28 cellular contexts compared by ENCODE assay signal in genomic region chr1:21897844-21898243, GRCh38. TPM values are rescaled to one million over a fixed set of nuclear protein-coding genes. Genes with fewer than 3 reads are reported as not detected.
DNase-seq lines count a peak whose midpoint lies in the region; ATAC-seq, FAIRE-seq and TF ChIP-seq lines count a peak whose summit lies in the region.
"Had no signal": no experiment of that assay in that cellular context is flagged by ENCODE, and none has a peak within 500 bp of the region (broad histone marks: within the 10 kb centered on the region; RNA-seq: fewer than 3 reads in every experiment).

No MANE protein-coding gene starts in this region.

- H3K4me1 ChIP-seq in Caco-2 (peaks cover 33% of the 10 kb centered on the region), astrocyte (ENCODE audit: insufficient read depth, low read length) (peaks cover 45% of the 10 kb centered on the region), mesodermal cell (ENCODE audit: control insufficient read depth, insufficient read depth, low read length, poor library complexity, severe bottlenecking) (peaks cover 57% of the 10 kb centered on the region), skeletal muscle tissue (ENCODE audit: control insufficient read depth in 3 of 3, insufficient read depth in 3 of 3, low read length in 3 of 3) (peaks cover 89 to 96% (median 92%) of the 10 kb centered on the region in 3 donors), mesenchymal stem cell (ENCODE audit: control insufficient read depth, insufficient read depth, low read depth, low read length) (peaks cover 53% of the 10 kb centered on the region)
- H3K4me1 ChIP-seq: foreskin keratinocyte had no signal

- H2BK15ac ChIP-seq in mesenchymal stem cell (ENCODE audit: low read depth, poor library complexity, severe bottlenecking): no peak overlapping the region

- POLR2A ChIA-PET in Caco-2 (lab: Charles Lee): no interaction called here

- BruUV-seq in Caco-2 (replicated peaks; lab: Mats Ljungman, UMichigan): no TSS peak

- H3K4me2 ChIP-seq in astrocyte (ENCODE audit: low read length) (no peak overlapping the region), mesenchymal stem cell (ENCODE audit: low read length, poor library complexity, severe bottlenecking) (no peak overlapping the region)
- H3K4me2 ChIP-seq: KMS-11 had no signal

- DNase-seq in Caco-2 (no peak), astrocyte (ENCODE audit: low read depth) (no peak), mesenchymal stem cell (no peak)
- DNase-seq: activated CD8-positive, alpha-beta T cell treated with anti-CD3 and anti-CD28 coated beads for 36 hours; activated naive CD4-positive, alpha-beta T cell; activated T-cell treated with anti-CD3 and anti-CD28 coated beads, Interleukin-2, amount 50 U/mL, for 1 hour; aorta; CD8-positive, alpha-beta memory T cell; DND-41; foreskin keratinocyte; NCI-H187 treated with DMSO at 0.1 percent for 48 hours; NCI-H226; stimulated activated CD4-positive, alpha-beta T cell treated with anti-CD3 and anti-CD28 coated beads, Interleukin-2, amount 100 ng/mL, for 48 hours; T-helper 17 cell had no signal

- H3K79me1 ChIP-seq in mesenchymal stem cell (replicated peaks; ENCODE audit: low read length, poor library complexity, severe bottlenecking): peaks cover 54% of the 10 kb centered on the region

- H3K27me3 Mint-ChIP-seq in Caco-2 (ENCODE audit: insufficient read depth, unreplicated experiment) (no peaks in the 10 kb centered on the region), astrocyte (ENCODE audit: low read depth, unreplicated experiment) (no peaks in the 10 kb centered on the region)
- H3K27me3 Mint-ChIP-seq: activated CD8-positive, alpha-beta T cell treated with anti-CD3 and anti-CD28 coated beads for 36 hours; stimulated activated naive CD8-positive, alpha-beta T cell treated with anti-CD3 and anti-CD28 coated beads, Interleukin-15, Interleukin-2, amounts not matched to agents 100 ng/mL and 50 ng/mL, for 24 hours; T-helper 17 cell had no signal

- CTCF ChIA-PET in Caco-2 (lab: Charles Lee): no interaction called here

- H3K18ac ChIP-seq in mesenchymal stem cell (ENCODE audit: low read depth in 1 of 2, low read length in 2 of 2): no peak overlapping the region

- H3K27ac Mint-ChIP-seq in Caco-2 (ENCODE audit: unreplicated experiment) (peak overlapping the region; percentile 28), astrocyte (ENCODE audit: unreplicated experiment) (peak overlapping the region; percentile 89)
- H3K27ac Mint-ChIP-seq: activated CD8-positive, alpha-beta T cell treated with anti-CD3 and anti-CD28 coated beads for 36 hours; stimulated activated naive CD8-positive, alpha-beta T cell treated with anti-CD3 and anti-CD28 coated beads, Interleukin-15, Interleukin-2, amounts not matched to agents 100 ng/mL and 50 ng/mL, for 24 hours; T-helper 17 cell had no signal

- no peak overlapping the region for H4K8ac ChIP-seq in mesenchymal stem cell (ENCODE audit: low read length)

- H3K4me1 Mint-ChIP-seq in Caco-2 (ENCODE audit: low read depth, unreplicated experiment): peaks cover 36% of the 10 kb centered on the region
- H3K4me1 Mint-ChIP-seq in astrocyte (ENCODE audit: low read depth, unreplicated experiment): peaks cover 49% of the 10 kb centered on the region
- H3K4me1 Mint-ChIP-seq: CD8-positive, alpha-beta memory T cell had no signal

- H3K14ac ChIP-seq in mesenchymal stem cell (ENCODE audit: low read length in 2 of 2): no peak overlapping the region

- H4K91ac ChIP-seq in mesenchymal stem cell (ENCODE audit: low read length): no peak overlapping the region

- no peak for ATAC-seq in HG03442 (IDR thresholded peaks at IDR 0.05; ENCODE audit: unreplicated experiment)
- no peak for ATAC-seq in GM19324 (IDR thresholded peaks at IDR 0.05; ENCODE audit: low FRiP score, unreplicated experiment)
- ATAC-seq in HG03139 (IDR thresholded peaks at IDR 0.05; ENCODE audit: unreplicated experiment): no peak
- ATAC-seq: activated CD8-positive, alpha-beta T cell treated with anti-CD3 and anti-CD28 coated beads for 36 hours; foreskin keratinocyte; left lobe of liver; T-helper 17 cell had no signal

- H4K20me1 ChIP-seq in astrocyte (ENCODE audit: insufficient read depth, low read length): peaks cover 85% of the 10 kb centered on the region

- no peak overlapping the region for H2BK12ac ChIP-seq in mesenchymal stem cell (ENCODE audit: low read length in 2 of 2)

- peaks cover 23% of the 10 kb centered on the region for H3K79me2 ChIP-seq in astrocyte (ENCODE audit: insufficient read depth, low read length)

- H3K23ac ChIP-seq in mesenchymal stem cell (ENCODE audit: low read length in 2 of 2): no peak overlapping the region

- intact Hi-C loops in Caco-2 (cut with micrococcal nuclease; ENCODE audit: unreplicated experiment): no loop called here

- no peak for FAIRE-seq in astrocyte (lab: Jason Lieb, UNC)
- FAIRE-seq: colon, endometrium, small intestine had no signal

- no peak overlapping the region for H3K4me3 ChIP-seq in Caco-2 (ENCODE audit: low read depth, low read length)
- H3K4me3 ChIP-seq in astrocyte (ENCODE audit: insufficient read depth, low read depth, low read length): no peak overlapping the region
- no peak overlapping the region for H3K4me3 ChIP-seq in mesodermal cell (ENCODE audit: extremely low read depth, insufficient read depth, low read length, poor library complexity, severe bottlenecking)
- H3K4me3 ChIP-seq in skeletal muscle tissue (ENCODE audit: low read length in 3 of 3): no peak overlapping the region
- no peak overlapping the region for H3K4me3 ChIP-seq in mesenchymal stem cell (ENCODE audit: insufficient read depth in 1 of 2, low read depth in 1 of 2, low read length in 2 of 2)
- H3K4me3 ChIP-seq: mucosa of descending colon, SJSA1 had no signal

- H3K36me3 ChIP-seq in Caco-2 (ENCODE audit: control insufficient read depth, insufficient read depth, low read length) (peaks cover 4% of the 10 kb centered on the region), astrocyte (ENCODE audit: insufficient read depth, low read length) (peaks cover 8% of the 10 kb centered on the region), mesodermal cell (ENCODE audit: control insufficient read depth, insufficient read depth, low read length) (peaks cover 35% of the 10 kb centered on the region), skeletal muscle tissue (ENCODE audit: control insufficient read depth in 3 of 3, insufficient read depth in 3 of 3, low read length in 3 of 3) (peaks cover 5 to 17% (median 15%) of the 10 kb centered on the region in 3 donors), mesenchymal stem cell (ENCODE audit: control insufficient read depth in 1 of 2, insufficient read depth in 2 of 2, low read depth in 1 of 2, low read length in 2 of 2) (peaks cover 39 to 69% of the 10 kb centered on the region in 2 experiments)

- no peak overlapping the region for H2BK120ac ChIP-seq in mesenchymal stem cell (ENCODE audit: low read depth, low read length)

- no peak overlapping the region for H3K4ac ChIP-seq in mesenchymal stem cell (ENCODE audit: low read depth in 1 of 2, low read length in 2 of 2)

- no peak overlapping the region for H2AFZ ChIP-seq in astrocyte (ENCODE audit: low read depth, low read length)
- no peak overlapping the region for H2AFZ ChIP-seq in mesenchymal stem cell (ENCODE audit: low read depth, low read length)

- WGBS in mesodermal cell (ENCODE audit: insufficient coverage in 2 of 2), 2 experiments: 100% methylated on average over 1 to 4 of the region's 4 CpGs
- WGBS in mesenchymal stem cell: 92% methylated on average over 4 of the region's 4 CpGs

- H3K4me3 Mint-ChIP-seq in Caco-2 (ENCODE audit: unreplicated experiment) (no peak overlapping the region), astrocyte (ENCODE audit: unreplicated experiment) (no peak overlapping the region)
- H3K4me3 Mint-ChIP-seq: activated CD8-positive, alpha-beta T cell treated with anti-CD3 and anti-CD28 coated beads for 36 hours; CD8-positive, alpha-beta memory T cell; stimulated activated naive CD8-positive, alpha-beta T cell treated with anti-CD3 and anti-CD28 coated beads, Interleukin-15, Interleukin-2, amounts not matched to agents 100 ng/mL and 50 ng/mL, for 24 hours; T-helper 17 cell had no signal

- H2BK5ac ChIP-seq in mesenchymal stem cell (ENCODE audit: low read depth, low read length, poor library complexity, severe bottlenecking): no peak overlapping the region

- H3K9me3 ChIP-seq in Caco-2 (no peaks in the 10 kb centered on the region), astrocyte (ENCODE audit: insufficient read depth, low read depth, low read length) (no peaks in the 10 kb centered on the region), mesodermal cell (ENCODE audit: control insufficient read depth, low read length) (no peaks in the 10 kb centered on the region), skeletal muscle tissue (ENCODE audit: control insufficient read depth in 3 of 3, low read length in 3 of 3) (no peaks in the 10 kb centered on the region), mesenchymal stem cell (ENCODE audit: control insufficient read depth, low read length) (no peaks in the 10 kb centered on the region)
- H3K9me3 ChIP-seq: mucosa of descending colon, SJSA1 had no signal

- TF ChIP-seq CTCF in Caco-2 (IDR thresholded peaks at IDR 0.05; ENCODE audit: insufficient read depth in 1 of 2, low read depth in 1 of 2, low read length in 1 of 2, severe bottlenecking in 1 of 2, unreplicated experiment in 1 of 2): no peak
- TF ChIP-seq CTCF in astrocyte (IDR thresholded peaks at IDR 0.05; ENCODE audit: insufficient read depth, low read depth, low read length): no peak

- H3K27ac ChIP-seq in astrocyte (ENCODE audit: low read depth, low read length) (no peak overlapping the region), mesodermal cell (ENCODE audit: low read depth, low read length, severe bottlenecking) (peak overlapping the region; percentile 30), skeletal muscle tissue (ENCODE audit: low read depth, low read length) (peak overlapping the region; percentile 68), mesenchymal stem cell (ENCODE audit: low read length, poor library complexity, severe bottlenecking) (no peak overlapping the region)
- H3K27ac ChIP-seq: foreskin keratinocyte, KMS-11, SJSA1, VCaP had no signal

- H3K9ac ChIP-seq in astrocyte (ENCODE audit: low read length) (no peak overlapping the region), skeletal muscle tissue (ENCODE audit: low read depth in 1 of 3, low read length in 3 of 3) (peak overlapping the region in 1 of 3 donors; percentile 25), mesenchymal stem cell (ENCODE audit: low read length) (no peak overlapping the region)
- H3K9ac ChIP-seq: KMS-11 had no signal

- no peaks in the 10 kb centered on the region for H3K27me3 ChIP-seq in Caco-2 (replicated peaks; ENCODE audit: control insufficient read depth, insufficient read depth, low read length)
- no peaks in the 10 kb centered on the region for H3K27me3 ChIP-seq in astrocyte (ENCODE audit: insufficient read depth, low read length)
- H3K27me3 ChIP-seq in skeletal muscle tissue (ENCODE audit: control insufficient read depth in 3 of 3, insufficient read depth in 3 of 3, low read length in 3 of 3): no peaks in the 10 kb centered on the region
- no peaks in the 10 kb centered on the region for H3K27me3 ChIP-seq in mesenchymal stem cell (ENCODE audit: control insufficient read depth in 1 of 2, insufficient read depth in 1 of 2, low read length in 2 of 2)
- H3K27me3 ChIP-seq: foreskin keratinocyte, SJSA1 had no signal

- H3K36me3 Mint-ChIP-seq in Caco-2 (ENCODE audit: insufficient read depth, unreplicated experiment) (peaks cover 49% of the 10 kb centered on the region), astrocyte (ENCODE audit: low read depth, unreplicated experiment) (peaks cover 7% of the 10 kb centered on the region)
- H3K36me3 Mint-ChIP-seq: CD8-positive, alpha-beta memory T cell had no signal

- no peaks in the 10 kb centered on the region for H3K9me3 Mint-ChIP-seq in Caco-2 (ENCODE audit: unreplicated experiment)
- no peaks in the 10 kb centered on the region for H3K9me3 Mint-ChIP-seq in astrocyte (ENCODE audit: unreplicated experiment)
- H3K9me3 Mint-ChIP-seq: activated CD8-positive, alpha-beta T cell treated with anti-CD3 and anti-CD28 coated beads for 36 hours; CD8-positive, alpha-beta memory T cell; stimulated activated naive CD8-positive, alpha-beta T cell treated with anti-CD3 and anti-CD28 coated beads, Interleukin-15, Interleukin-2, amounts not matched to agents 100 ng/mL and 50 ng/mL, for 24 hours had no signal

- H2AK5ac ChIP-seq in mesenchymal stem cell (ENCODE audit: low read length, severe bottlenecking): no peak overlapping the region

RNA-seq across cellular contexts. Expression of gene HSPG2, which starts 39.3 kb away (rescaled TPM):
- 234 and 237 TPM in 2 replicates for total RNA-seq in Caco-2 (2022)
- total RNA-seq in astrocyte: 249 and 262 TPM in 2 replicates
- 162 TPM for polyA plus RNA-seq in mesodermal cell (2013, experiment 1 of 2)
- 102 TPM for polyA plus RNA-seq in mesodermal cell (2013, experiment 2 of 2)
- 152 TPM for total RNA-seq in skeletal muscle tissue
- polyA plus RNA-seq in mesenchymal stem cell (2013, experiment 1 of 2): 26.3 TPM
- polyA plus RNA-seq in mesenchymal stem cell (2013, experiment 2 of 2): 21.0 TPM
- polyA plus RNA-seq: CD8-positive, alpha-beta memory T cell had no signal

Comparison
In these comparisons a context has a peak if more than half of its experiments do, and no peak if none do; other contexts are left out.
1. H3K27ac ChIP-seq: peak in mesodermal cell (single experiment) and skeletal muscle tissue (single experiment); none in astrocyte (single experiment) and mesenchymal stem cell (single experiment).